ENCODE assay signal across 8 cellular contexts in the genomic region with DNA sequence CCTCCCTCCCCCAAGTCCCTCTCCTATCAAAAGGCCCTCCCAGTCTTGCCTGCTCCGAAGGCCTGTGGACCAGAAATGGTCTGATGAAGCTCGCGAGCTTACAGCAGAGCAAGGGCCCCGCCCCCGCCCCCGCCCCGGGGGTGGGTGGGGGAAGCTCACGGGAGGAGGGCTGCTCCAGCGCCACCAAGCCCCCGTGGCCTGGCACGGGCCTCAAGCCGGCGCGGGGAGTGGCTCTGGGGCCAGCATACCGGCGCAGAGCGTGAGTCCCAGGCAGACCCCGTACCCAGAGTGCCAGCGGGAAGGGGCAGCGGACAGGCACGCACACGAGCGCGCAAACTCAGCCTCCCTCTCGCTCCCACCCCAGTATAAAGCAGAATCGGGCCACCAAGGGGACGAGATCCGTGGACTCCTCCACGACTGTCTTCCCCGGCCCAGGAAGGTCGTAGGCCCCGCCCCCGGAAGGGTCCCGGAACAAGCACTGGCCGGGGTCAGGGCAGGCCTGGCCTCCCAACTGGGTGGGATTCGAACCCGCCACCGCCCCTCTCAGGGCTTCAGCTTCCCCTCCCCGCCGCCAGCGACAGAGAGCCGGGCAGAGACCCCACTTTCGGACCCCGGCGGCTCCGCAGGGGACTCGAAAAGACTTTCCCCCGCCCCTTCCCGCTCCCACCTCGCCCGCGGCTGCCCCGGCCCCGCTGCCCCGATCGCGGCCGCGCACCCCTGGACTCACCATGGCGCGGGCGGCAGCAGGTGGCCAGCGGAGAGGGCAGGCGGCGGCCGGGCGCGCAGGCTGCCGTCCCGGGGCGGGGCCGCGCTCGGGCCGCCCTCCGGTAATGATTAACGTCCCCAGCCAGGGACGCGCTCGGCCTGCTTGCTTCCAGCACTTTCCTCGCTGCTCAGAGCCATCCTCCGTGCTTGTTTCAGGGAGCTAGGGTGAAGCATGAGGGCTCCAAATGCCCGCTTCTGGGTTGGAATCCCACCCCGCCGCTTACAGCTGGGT. TPM values are rescaled to one million over a fixed set of nuclear protein-coding genes. Genes with fewer than 3 reads are reported as not detected.
DNase-seq lines count a peak whose midpoint lies in the region; ATAC-seq and TF ChIP-seq lines count a peak whose summit lies in the region.

PCBD1 (minus strand) TSS at position 762 of the 997 bp plus-strand sequence; CDS start at position 730, 32 bp downstream.

- H3K9me2 ChIP-seq in OCI-LY7 (ENCODE audit: insufficient read depth, low read length), result no peaks in the 10 kb centered on the region

- no peaks in the 10 kb centered on the region for H3K27me3 Mint-ChIP-seq in natural killer cell (ENCODE audit: low read depth in 2 of 2)

- H3K9ac ChIP-seq in fibroblast of lung (ENCODE audit: insufficient read depth, low read length), result peak within 1 kb of the TSS; percentile 61

- no peaks in the 10 kb centered on the region for H3K36me3 Mint-ChIP-seq in natural killer cell

- peaks cover 0 to 19% of the 10 kb centered on the region in 2 donors for H3K4me1 Mint-ChIP-seq in natural killer cell

- CTCF ChIA-PET in OCI-LY7 (lab: Charles Lee; ENCODE audit: unreplicated experiment), result no interaction called here

- DNase-seq in BE2C, result peak; percentile 92
- DNase-seq in OCI-LY7 (ENCODE audit: low spot score), result peak; percentile 48
- peak; percentile 59 for DNase-seq in activated T-helper 1 cell treated with Interleukin-2 at 50 U/mL for 16 hours (ENCODE audit: low read depth)
- peak; percentile 66 to 75 for DNase-seq in fibroblast of lung (ENCODE audit: low read depth in 2 of 2)
- peak; percentile 62 for DNase-seq in natural killer cell
- DNase-seq in stimulated activated naive CD4-positive, alpha-beta T cell (lab: John Stamatoyannopoulos, UW), result peak; percentile 27 to 68 (median 60)

- peaks cover 19% of the 10 kb centered on the region for H3K36me3 ChIP-seq in BE2C
- no peaks in the 10 kb centered on the region for H3K36me3 ChIP-seq in OCI-LY7 (ENCODE audit: insufficient read depth, low read length)
- H3K36me3 ChIP-seq in fibroblast of lung (ENCODE audit: control insufficient read depth, insufficient read depth, low read length), result peaks cover 2% of the 10 kb centered on the region

- intact Hi-C loops in OCI-LY7 (cut with micrococcal nuclease; ENCODE audit: unreplicated experiment), result no loop called here
- intact Hi-C loops in natural killer cell (cut with micrococcal nuclease), result loop anchor here (5.0 kb wide), 1 partner anchor 426 kb away; no protein-coding TSS in a partner anchor

- peak within 1 kb of the TSS; percentile 73 to 77 for H3K27ac Mint-ChIP-seq in natural killer cell

- H3K27ac ChIP-seq in OCI-LY7 (ENCODE audit: low read depth, low read length, poor library complexity, severe bottlenecking) (no peak within 1 kb of the TSS), fibroblast of lung (ENCODE audit: insufficient read depth, low read length) (peak within 1 kb of the TSS; percentile 16)

- peak; percentile 68 for ATAC-seq in GM19035 (IDR thresholded peaks at IDR 0.05; ENCODE audit: unreplicated experiment)
- peak; percentile 80 for ATAC-seq in HG03354 (IDR thresholded peaks at IDR 0.05; ENCODE audit: poor library complexity, severe bottlenecking, unreplicated experiment)
- peak; percentile 84 to 92 (median 89) for ATAC-seq in natural killer cell

- H3K79me2 ChIP-seq in OCI-LY7 (ENCODE audit: insufficient read depth, low read depth, low read length) (no peaks in the 10 kb centered on the region), fibroblast of lung (ENCODE audit: control insufficient read depth, insufficient read depth, low read length) (no peaks in the 10 kb centered on the region)

- no peaks in the 10 kb centered on the region for H3K9me3 Mint-ChIP-seq in natural killer cell

- H3K27me3 ChIP-seq in BE2C (no peaks in the 10 kb centered on the region), fibroblast of lung (ENCODE audit: control insufficient read depth, insufficient read depth, low read length) (no peaks in the 10 kb centered on the region)

- H4K20me1 ChIP-seq in OCI-LY7 (ENCODE audit: insufficient read depth, low read length) (no peaks in the 10 kb centered on the region), fibroblast of lung (ENCODE audit: control insufficient read depth, extremely low read depth, insufficient read depth, low read length) (no peaks in the 10 kb centered on the region)

- H3K4me3 Mint-ChIP-seq in natural killer cell, result peak within 1 kb of the TSS; percentile 91

- no peaks in the 10 kb centered on the region for H3K9me3 ChIP-seq in BE2C
- H3K9me3 ChIP-seq in OCI-LY7 (ENCODE audit: low read length), result no peaks in the 10 kb centered on the region
- H3K9me3 ChIP-seq in fibroblast of lung (ENCODE audit: control insufficient read depth, insufficient read depth, low read depth, low read length), result no peaks in the 10 kb centered on the region

- H2AFZ ChIP-seq in OCI-LY7 (ENCODE audit: low read length), result peak within 1 kb of the TSS; percentile 90
- H2AFZ ChIP-seq in fibroblast of lung (ENCODE audit: low read length), result peak within 1 kb of the TSS; percentile 82

- H3K4me1 ChIP-seq in BE2C (peaks cover 27% of the 10 kb centered on the region), OCI-LY7 (ENCODE audit: insufficient read depth, low read length, poor library complexity, severe bottlenecking) (peaks cover 5% of the 10 kb centered on the region), fibroblast of lung (ENCODE audit: control insufficient read depth, extremely low read depth, insufficient read depth, low read length) (peaks cover 5% of the 10 kb centered on the region)

- POLR2A ChIA-PET in OCI-LY7 (lab: Charles Lee), result interaction anchor here (0.6 to 1.1 kb wide), 3 partner anchors 14 to 484 kb away, joined by 3 to 4 read pairs (median 3); partner anchors contain the start of gene EIF4EBP2

- H3K4me2 ChIP-seq in OCI-LY7 (ENCODE audit: low read length), result peak within 1 kb of the TSS; percentile 87
- peak within 1 kb of the TSS; percentile 85 for H3K4me2 ChIP-seq in fibroblast of lung (ENCODE audit: extremely low read depth, insufficient read depth, low read length)

- no peak for TF ChIP-seq CTCF in BE2C (IDR thresholded peaks at IDR 0.05; ENCODE audit: low read depth, low read length)
- no peak for TF ChIP-seq CTCF in OCI-LY7 (conservative IDR thresholded peaks at IDR 0.05; ENCODE audit: low read length)
- no peak for TF ChIP-seq CTCF in fibroblast of lung (conservative IDR thresholded peaks at IDR 0.05 in 1 of 2, IDR thresholded peaks at IDR 0.05 in 1 of 2; ENCODE audit: low read depth in 1 of 2, low read length in 2 of 2)
- no peak for TF ChIP-seq CTCF in natural killer cell (IDR thresholded peaks at IDR 0.05)

- peak within 1 kb of the TSS; percentile 61 for H3K4me3 ChIP-seq in BE2C (ENCODE audit: low read depth, low read length)
- peak within 1 kb of the TSS; percentile 74 for H3K4me3 ChIP-seq in OCI-LY7 (ENCODE audit: low read depth, low read length, poor library complexity, severe bottlenecking)
- H3K4me3 ChIP-seq in fibroblast of lung (replicated peaks in 1 of 4; ENCODE audit: control extremely low read depth in 1 of 4, insufficient read depth in 1 of 4, low read depth in 3 of 4, low read length in 4 of 4), result peak within 1 kb of the TSS; percentile 59 to 73 (median 66)

- BruUV-seq in OCI-LY7 (replicated peaks; lab: Mats Ljungman, UMichigan), result no TSS peak

RNA-seq across cellular contexts. Expression of gene PCBD1, which starts in this region (rescaled TPM):
- polyA plus RNA-seq in BE2C (2012; ENCODE audit: insufficient read depth, insufficient read length, low read depth), result 93.5 TPM
- 4.9 and 7.9 TPM in 2 replicates for total RNA-seq in OCI-LY7 (2014; rRNA removed; shearing (Covaris generic))
- total RNA-seq in OCI-LY7 (2022) (20.7 and 25.4 TPM in 2 replicates), fibroblast of lung (35.2 and 46.6 TPM in 2 replicates), natural killer cell (10 to 100 TPM in 2 of 3 donors, 1 to 10 TPM in 1; 7.2 to 15.3 (median 10.4) TPM)
- 31.2 and 43.5 TPM in 2 replicates for polyA plus RNA-seq in fibroblast of lung
- polyA plus RNA-seq in fibroblast of lung (2012), result 34.1 and 50.7 TPM in 2 replicates
- 21.9 and 48.9 TPM in 2 replicates for polyA minus RNA-seq in fibroblast of lung (ENCODE audit: low replicate concordance)
